18 cellular contexts compared by ENCODE assay signal in the genomic region with DNA sequence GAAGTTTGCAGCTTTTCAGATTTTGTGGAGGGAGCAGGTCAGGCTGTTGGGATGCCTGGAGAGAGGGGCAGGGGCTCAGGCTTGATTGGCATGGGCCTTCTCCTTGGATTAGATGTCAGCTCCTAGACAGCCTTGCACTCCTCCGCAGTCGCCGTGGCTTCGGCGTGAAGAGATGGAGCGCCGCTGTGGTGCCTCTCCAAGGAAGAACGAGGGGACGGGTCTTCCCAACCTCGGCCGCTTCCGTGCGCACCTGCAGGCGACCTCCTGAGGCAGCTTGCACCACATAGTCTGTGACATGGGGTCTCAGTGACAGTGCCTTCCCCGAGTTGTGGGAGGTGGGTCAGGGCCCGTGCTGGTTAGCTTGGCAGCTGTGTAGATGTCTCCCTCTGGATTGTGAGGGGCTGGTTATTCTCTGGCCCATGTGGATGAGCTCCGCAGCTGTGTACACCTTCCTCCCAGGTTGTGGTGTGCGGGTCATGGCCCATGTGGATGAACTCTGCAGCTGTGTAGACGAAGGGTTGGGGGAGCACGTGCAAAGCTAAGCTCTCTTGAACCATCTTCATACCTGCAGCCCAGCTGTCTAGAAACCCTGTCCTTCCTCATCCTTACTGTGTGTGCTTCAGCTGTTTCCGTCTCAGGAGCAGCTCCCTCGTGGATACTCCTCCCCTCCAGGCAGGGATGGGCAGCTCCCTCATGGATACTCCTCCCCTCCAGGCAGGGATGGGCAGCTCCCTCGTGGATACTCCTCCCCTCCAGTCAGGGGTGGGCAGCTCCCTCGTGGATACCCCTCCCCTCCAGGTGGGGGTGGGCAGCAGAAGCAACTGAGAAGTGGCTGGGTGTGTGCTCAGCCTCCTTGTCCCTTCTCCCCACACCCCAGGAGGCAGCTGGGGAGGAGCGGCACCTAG.
DNase-seq lines count a peak whose midpoint lies in the region; ATAC-seq and TF ChIP-seq lines count a peak whose summit lies in the region.
"Had no signal": no experiment of that assay in that cellular context is flagged by ENCODE, and none has a peak within 500 bp of the region (broad histone marks: within the 10 kb centered on the region; RNA-seq: fewer than 3 reads in every experiment).

No MANE protein-coding gene starts in this region.

- H3K9me3 ChIP-seq in BLaER1 treated with 17β-estradiol and CSF1 and Interleukin-3, amounts not matched to agents 10 nM and 100 nM (replicated peaks in 1 of 11), result no peaks in the 10 kb centered on the region
- H3K9me3 ChIP-seq in HEK293 (ENCODE audit: control insufficient read depth, insufficient read depth, low read depth, low read length), result no peaks in the 10 kb centered on the region
- no peaks in the 10 kb centered on the region for H3K9me3 ChIP-seq in left ventricle myocardium inferior (replicated peaks)
- no peaks in the 10 kb centered on the region for H3K9me3 ChIP-seq in SJCRH30 (replicated peaks)
- H3K9me3 ChIP-seq: esophagus squamous epithelium, stomach had no signal

- H3K9me3 Mint-ChIP-seq in nephron progenitor cell, result no peaks in the 10 kb centered on the region
- H3K9me3 Mint-ChIP-seq: activated T-cell treated with anti-CD3 and anti-CD28 coated beads, Interleukin-2, amount 50 U/mL, for 72 hours; H9 had no signal

- no peaks in the 10 kb centered on the region for H3K36me3 Mint-ChIP-seq in nephron progenitor cell (ENCODE audit: low read depth)

- no peaks in the 10 kb centered on the region for H3K27me3 ChIP-seq in BLaER1 treated with 17β-estradiol and CSF1 and Interleukin-3, amounts not matched to agents 10 nM and 100 nM
- no peaks in the 10 kb centered on the region for H3K27me3 ChIP-seq in left ventricle myocardium inferior (ENCODE audit: low read depth)
- no peaks in the 10 kb centered on the region for H3K27me3 ChIP-seq in SJCRH30
- H3K27me3 ChIP-seq: esophagus squamous epithelium, stomach had no signal

- POLR2A ChIA-PET in HEK293 (lab: Yijun Ruan, JAX), result no interaction called here

- H3K4me1 Mint-ChIP-seq in nephron progenitor cell, result peaks cover 32% of the 10 kb centered on the region

- no peak overlapping the region for H3K4me3 Mint-ChIP-seq in nephron progenitor cell
- H3K4me3 Mint-ChIP-seq: activated naive CD8-positive, alpha-beta T cell treated with anti-CD3 and anti-CD28 coated beads, Interleukin-2, amount 50 U/mL, for 24 hours; activated T-cell treated with anti-CD3 and anti-CD28 coated beads, Interleukin-2, amount 50 U/mL, for 72 hours; H9 had no signal

- peaks cover 26 to 69% (median 59%) of the 10 kb centered on the region in 10 experiments for H3K4me1 ChIP-seq in BLaER1 treated with 17β-estradiol and CSF1 and Interleukin-3, amounts not matched to agents 10 nM and 100 nM
- H3K4me1 ChIP-seq in HEK293 (ENCODE audit: control insufficient read depth, insufficient read depth, low read length) (no peaks in the 10 kb centered on the region; the same call in 1 of the 2 replicates), left ventricle myocardium inferior (peaks cover 38% of the 10 kb centered on the region), SJCRH30 (no peaks in the 10 kb centered on the region)

- peak overlapping the region; percentile 45 to 85 (median 76) for H3K4me2 ChIP-seq in BLaER1 treated with 17β-estradiol and CSF1 and Interleukin-3, amounts not matched to agents 10 nM and 100 nM

- DNase-seq in left ventricle myocardium inferior (no peak), nephron progenitor cell (no peak), left colon (no peak), SJCRH30 (no peak), iPS-NIHi7 (ENCODE audit: extremely low spot score) (no peak)
- DNase-seq: activated CD4-positive, alpha-beta T cell treated with anti-CD3 and anti-CD28 coated beads, Interleukin-2, amount 50 U/mL, for 4 hours; activated naive CD8-positive, alpha-beta T cell treated with anti-CD3 and anti-CD28 coated beads, Interleukin-2, amount 50 U/mL, for 24 hours; activated T-cell treated with anti-CD3 and anti-CD28 coated beads, Interleukin-2, amount 50 U/mL, for 72 hours; esophagus squamous epithelium; H9; KBM-7; MV-4-11; NCI-H187 treated with DMSO at 0.1 percent for 48 hours; NCI-H446; stomach had no signal

- TF ChIP-seq CTCF in HEK293 (tag by site-specific recombination; IDR thresholded peaks at IDR 0.05), result no peak
- no peak for TF ChIP-seq CTCF in left ventricle myocardium inferior (IDR thresholded peaks at IDR 0.05; ENCODE audit: borderline replicate concordance)
- TF ChIP-seq CTCF in nephron progenitor cell (IDR thresholded peaks at IDR 0.05), result no peak

- intact Hi-C loops in left ventricle myocardium inferior (cut with micrococcal nuclease), result loop anchor here (10.0 kb wide), 1 partner anchor 66 kb away; no protein-coding TSS in a partner anchor
- intact Hi-C loops in left colon (cut with DNase I, micrococcal nuclease), result no loop called here

- CTCF ChIA-PET in HEK293 (lab: Yijun Ruan, JAX), result interaction anchor here (0.8 to 1.0 kb wide), 2 partner anchors 11 to 19 kb away, joined by 3 to 4 read pairs; no protein-coding TSS in a partner anchor

- ATAC-seq in left colon (no peak), HG03521 (IDR thresholded peaks at IDR 0.05; ENCODE audit: unreplicated experiment) (no peak)
- ATAC-seq: activated naive CD8-positive, alpha-beta T cell treated with anti-CD3 and anti-CD28 coated beads, Interleukin-2, amount 50 U/mL, for 24 hours; activated T-cell treated with anti-CD3 and anti-CD28 coated beads, Interleukin-2, amount 50 U/mL, for 72 hours had no signal

- H3K27ac Mint-ChIP-seq in nephron progenitor cell, result peak overlapping the region; percentile 45
- H3K27ac Mint-ChIP-seq: activated naive CD8-positive, alpha-beta T cell treated with anti-CD3 and anti-CD28 coated beads, Interleukin-2, amount 50 U/mL, for 24 hours; activated T-cell treated with anti-CD3 and anti-CD28 coated beads, Interleukin-2, amount 50 U/mL, for 72 hours had no signal

- peak overlapping the region in 5 of 11 experiments; percentile 7 to 47 (median 35); a peak in 7 of 22 replicates for H3K9ac ChIP-seq in BLaER1 treated with 17β-estradiol and CSF1 and Interleukin-3, amounts not matched to agents 10 nM and 100 nM

- H3K4me3 ChIP-seq in BLaER1 treated with 17β-estradiol and CSF1 and Interleukin-3, amounts not matched to agents 10 nM and 100 nM, result no peak overlapping the region
- no peak overlapping the region for H3K4me3 ChIP-seq in HEK293 (ENCODE audit: low read depth, low read length)
- no peak overlapping the region for H3K4me3 ChIP-seq in left ventricle myocardium inferior
- H3K4me3 ChIP-seq in SJCRH30, result no peak overlapping the region
- H3K4me3 ChIP-seq: esophagus squamous epithelium, stomach had no signal

- H3K36me3 ChIP-seq in BLaER1 treated with 17β-estradiol and CSF1 and Interleukin-3, amounts not matched to agents 10 nM and 100 nM, result peaks cover 0 to 59% (median 16%) of the 10 kb centered on the region in 11 experiments; a peak in 15 of 22 replicates
- H3K36me3 ChIP-seq in HEK293 (ENCODE audit: control insufficient read depth in 2 of 2, insufficient read depth in 1 of 2, low read length in 2 of 2) (no peaks in the 10 kb centered on the region), left ventricle myocardium inferior (no peaks in the 10 kb centered on the region), SJCRH30 (no peaks in the 10 kb centered on the region)
- H3K36me3 ChIP-seq: esophagus squamous epithelium had no signal

- H3K27ac ChIP-seq in BLaER1 treated with 17β-estradiol and CSF1 and Interleukin-3, amounts not matched to agents 10 nM and 100 nM, result peak overlapping the region in 7 of 11 experiments; percentile 33 to 71 (median 54); a peak in 12 of 22 replicates
- H3K27ac ChIP-seq in HEK293 (ENCODE audit: extremely low read depth, low read depth, low read length) (no peak overlapping the region), left ventricle myocardium inferior (replicated peaks) (peak overlapping the region; percentile 51), SJCRH30 (no peak overlapping the region)

- peaks cover 17% of the 10 kb centered on the region for H3K27me3 Mint-ChIP-seq in nephron progenitor cell (ENCODE audit: low read depth, poor library complexity)
- H3K27me3 Mint-ChIP-seq: activated naive CD8-positive, alpha-beta T cell treated with anti-CD3 and anti-CD28 coated beads, Interleukin-2, amount 50 U/mL, for 24 hours had no signal

- peaks cover 0 to 50% (median 0%) of the 10 kb centered on the region in 11 experiments; a peak in 7 of 22 replicates for H4K20me1 ChIP-seq in BLaER1 treated with 17β-estradiol and CSF1 and Interleukin-3, amounts not matched to agents 10 nM and 100 nM

TF ChIP-seq in HEK293, 187 proteins besides CTCF, POLR2A, EP300 and RAD21:
- TF ChIP-seq KLF1 (tag by site-specific recombination; IDR thresholded peaks at IDR 0.05) (peak; percentile 71), ZNF155 (tag by site-specific recombination; IDR thresholded peaks at IDR 0.05) (no peak)
- TF ChIP-seq, protein P1, sequence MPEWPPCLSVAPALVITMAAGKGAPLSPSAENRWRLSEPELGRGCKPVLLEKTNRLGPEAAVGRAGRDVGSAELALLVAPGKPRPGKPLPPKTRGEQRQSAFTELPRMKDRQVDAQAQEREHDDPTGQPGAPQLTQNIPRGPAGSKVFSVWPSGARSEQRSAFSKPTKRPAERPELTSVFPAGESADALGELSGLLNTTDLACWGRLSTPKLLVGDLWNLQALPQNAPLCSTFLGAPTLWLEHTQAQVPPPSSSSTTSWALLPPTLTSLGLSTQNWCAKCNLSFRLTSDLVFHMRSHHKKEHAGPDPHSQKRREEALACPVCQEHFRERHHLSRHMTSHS (tag by site-specific recombination; IDR thresholded peaks at IDR 0.05), result no peak
TF ChIP-seq in HEK293: peak in this region for 1.

Comparison
In these comparisons a context has a peak if more than half of its experiments do, and no peak if none do; other contexts are left out.
1. H3K27ac ChIP-seq: peak in BLaER1 treated with 17β-estradiol and CSF1 and Interleukin-3, amounts not matched to agents 10 nM and 100 nM (7 of 11) and left ventricle myocardium inferior (single experiment); none in HEK293 (single experiment) and SJCRH30 (single experiment).